Comparison of ENCODE assay signal across 8 cellular contexts in the genomic region with DNA sequence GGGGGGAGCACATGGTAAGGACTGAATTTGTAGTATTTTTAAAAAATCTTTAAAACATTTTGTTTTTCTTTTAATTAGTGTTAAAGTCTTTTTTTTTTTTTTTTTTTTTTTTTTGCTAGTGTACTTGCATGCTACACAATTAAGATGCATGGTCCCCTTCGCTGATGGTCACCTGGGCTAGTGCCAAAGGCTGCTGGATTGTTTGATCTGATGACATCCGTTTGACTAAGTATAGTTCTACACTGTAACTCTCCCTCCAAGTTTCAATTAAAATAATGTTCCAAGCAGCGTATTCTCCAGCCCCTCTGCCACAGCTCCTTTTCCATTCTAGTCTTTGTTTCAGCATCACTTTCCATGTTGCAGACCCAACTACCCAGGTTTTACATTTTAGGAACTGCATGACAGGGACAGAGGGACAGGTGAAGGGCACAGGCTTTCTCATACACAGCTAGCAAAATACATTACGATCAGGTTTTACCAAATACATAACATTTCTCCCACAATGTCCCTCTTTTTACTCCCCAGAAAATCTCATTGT. TPM values are rescaled to one million over a fixed set of nuclear protein-coding genes. Genes with fewer than 3 reads are reported as not detected.
A peak's percentile ranks its signal among the peaks of the same experiment; 100 is the strongest.
DNase-seq lines count a peak whose midpoint lies in the region; ATAC-seq and TF ChIP-seq lines count a peak whose summit lies in the region.

No MANE protein-coding gene starts in this region.

- ATAC-seq in activated naive CD8-positive, alpha-beta T cell treated with anti-CD3 and anti-CD28 coated beads, Interleukin-2, amount 50 U/mL, for 24 hours, result no peak
- no peak for ATAC-seq in HG02763 (IDR thresholded peaks at IDR 0.05; ENCODE audit: unreplicated experiment)

- H3K36me3 Mint-ChIP-seq in activated naive CD4-positive, alpha-beta T cell treated with anti-CD3 and anti-CD28 coated beads, Interleukin-2, amount 50 U/mL, for 24 hours, result no peaks in the 10 kb centered on the region
- H3K36me3 Mint-ChIP-seq in activated naive CD8-positive, alpha-beta T cell treated with anti-CD3 and anti-CD28 coated beads, Interleukin-2, amount 50 U/mL, for 24 hours (ENCODE audit: low read depth), result no peaks in the 10 kb centered on the region

- H3K9me3 Mint-ChIP-seq in activated naive CD4-positive, alpha-beta T cell treated with anti-CD3 and anti-CD28 coated beads, Interleukin-2, amount 50 U/mL, for 24 hours, result no peaks in the 10 kb centered on the region
- H3K9me3 Mint-ChIP-seq in activated naive CD8-positive, alpha-beta T cell treated with anti-CD3 and anti-CD28 coated beads, Interleukin-2, amount 50 U/mL, for 24 hours, result no peaks in the 10 kb centered on the region

- peak overlapping the region; percentile 7 for H3K27ac Mint-ChIP-seq in activated naive CD4-positive, alpha-beta T cell treated with anti-CD3 and anti-CD28 coated beads, Interleukin-2, amount 50 U/mL, for 24 hours
- H3K27ac Mint-ChIP-seq in activated naive CD8-positive, alpha-beta T cell treated with anti-CD3 and anti-CD28 coated beads, Interleukin-2, amount 50 U/mL, for 24 hours, result peak overlapping the region; percentile 18

- H3K27ac ChIP-seq in transverse colon, result peak overlapping the region; percentile 89 to 95 (median 94)

- intact Hi-C loops in transverse colon (cut with DNase I; ENCODE audit: low total_unique reads), result no loop called here

- peaks cover 19% of the 10 kb centered on the region for H3K4me1 Mint-ChIP-seq in activated naive CD4-positive, alpha-beta T cell treated with anti-CD3 and anti-CD28 coated beads, Interleukin-2, amount 50 U/mL, for 24 hours
- H3K4me1 Mint-ChIP-seq in activated naive CD8-positive, alpha-beta T cell treated with anti-CD3 and anti-CD28 coated beads, Interleukin-2, amount 50 U/mL, for 24 hours, result peaks cover 14% of the 10 kb centered on the region

- no peak for TF ChIP-seq POLR2A in transverse colon (IDR thresholded peaks at IDR 0.05)

- peak overlapping the region; percentile 67 for H3K4me3 ChIP-seq in kidney epithelial cell (ENCODE audit: low read depth, low read length)
- peak overlapping the region; percentile 71 to 98 (median 84) for H3K4me3 ChIP-seq in transverse colon

- TF ChIP-seq EP300 in transverse colon (IDR thresholded peaks at IDR 0.05; ENCODE audit: low read depth), result no peak

- in situ Hi-C loops in transverse colon (cut with MboI; ENCODE audit: low pct_ligation_motif_present in 1 of 4, low pct_unique_long_range_greater_than_20kb in 1 of 4, low sequenced_read_pairs in 3 of 4), result loop anchor here in 1 of 4 donors (10.0 kb wide), 1 partner anchor 71 kb away; no protein-coding TSS in a partner anchor

- no peaks in the 10 kb centered on the region for H3K27me3 ChIP-seq in kidney epithelial cell (ENCODE audit: control insufficient read depth, insufficient read depth, low read length)
- H3K27me3 ChIP-seq in transverse colon, result no peaks in the 10 kb centered on the region

- H3K4me1 ChIP-seq in transverse colon, result peaks cover 0 to 35% (median 13%) of the 10 kb centered on the region in 4 donors

- 5 to 10% methylated on average over 2 to 4 of the region's 4 CpGs for WGBS in transverse colon (ENCODE audit: low coverage in 1 of 2), 2 donors

- peak overlapping the region; percentile 79 for H3K4me3 Mint-ChIP-seq in activated naive CD4-positive, alpha-beta T cell treated with anti-CD3 and anti-CD28 coated beads, Interleukin-2, amount 50 U/mL, for 24 hours
- peak overlapping the region; percentile 81 for H3K4me3 Mint-ChIP-seq in activated naive CD8-positive, alpha-beta T cell treated with anti-CD3 and anti-CD28 coated beads, Interleukin-2, amount 50 U/mL, for 24 hours

- no peak for DNase-seq in activated naive CD4-positive, alpha-beta T cell (lab: John Stamatoyannopoulos, UW)
- DNase-seq in activated naive CD8-positive, alpha-beta T cell treated with anti-CD3 and anti-CD28 coated beads, Interleukin-2, amount 50 U/mL, for 24 hours, result no peak
- DNase-seq in kidney epithelial cell (ENCODE audit: low read depth), result no peak
- no peak for DNase-seq in transverse colon
- DNase-seq in A172 (ENCODE audit: low spot score), result no peak
- no peak for DNase-seq in NCI-H187 treated with DMSO at 0.1 percent for 48 hours (lab: John Stamatoyannopoulos, UW)

- no peaks in the 10 kb centered on the region for H3K36me3 ChIP-seq in kidney epithelial cell (ENCODE audit: control insufficient read depth, insufficient read depth, low read length)
- no peaks in the 10 kb centered on the region for H3K36me3 ChIP-seq in transverse colon

- H3K27me3 Mint-ChIP-seq in activated naive CD4-positive, alpha-beta T cell treated with anti-CD3 and anti-CD28 coated beads, Interleukin-2, amount 50 U/mL, for 24 hours, result peaks cover 8% of the 10 kb centered on the region
- H3K27me3 Mint-ChIP-seq in activated naive CD8-positive, alpha-beta T cell treated with anti-CD3 and anti-CD28 coated beads, Interleukin-2, amount 50 U/mL, for 24 hours, result peaks cover 7% of the 10 kb centered on the region

- H3K9me3 ChIP-seq in transverse colon, result no peaks in the 10 kb centered on the region

- TF ChIP-seq CTCF in kidney epithelial cell (IDR thresholded peaks at IDR 0.05; ENCODE audit: insufficient read depth, low read length, poor library complexity, severe bottlenecking), result no peak
- no peak for TF ChIP-seq CTCF in transverse colon (IDR thresholded peaks at IDR 0.05)

RNA-seq across cellular contexts. Expression of gene RAVER2, which starts 0.9 kb away (rescaled TPM):
- total RNA-seq in kidney epithelial cell (11.8 and 12.6 TPM in 2 replicates), transverse colon (10 to 100 TPM; 46.8 to 94.5 (median 71.0) TPM)
- total RNA-seq in A172 (2014; rRNA removed; shearing (Covaris generic)), result 18.0 and 18.6 TPM in 2 replicates
